8 cellular contexts compared by ENCODE assay signal in the genomic region with DNA sequence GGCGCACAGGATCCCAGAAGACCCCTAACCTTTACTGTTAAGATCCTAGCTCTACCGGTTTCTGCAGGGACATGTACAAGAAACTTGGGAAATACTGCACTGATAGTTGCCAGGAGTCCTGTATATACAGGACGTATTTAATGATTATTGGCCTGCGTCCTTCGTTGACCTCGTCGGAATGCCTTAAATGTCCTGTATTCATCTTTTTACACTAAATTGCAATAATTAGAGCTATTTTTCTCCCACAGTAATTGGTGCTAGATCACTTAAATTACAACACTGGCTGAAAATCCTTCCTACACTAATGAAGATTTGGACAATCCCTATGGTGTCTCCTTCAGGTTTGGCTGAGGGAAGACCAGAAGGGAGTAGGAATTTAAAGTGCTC. TPM values are rescaled to one million over a fixed set of nuclear protein-coding genes. Genes with fewer than 3 reads are reported as not detected.
DNase-seq lines count a peak whose midpoint lies in the region; ATAC-seq, FAIRE-seq and TF ChIP-seq lines count a peak whose summit lies in the region.

No MANE protein-coding gene starts in this region.

- no peak for DNase-seq in activated naive CD4-positive, alpha-beta T cell treated with anti-CD3 and anti-CD28 coated beads for 36 hours
- no peak for DNase-seq in activated naive CD4-positive, alpha-beta T cell treated with anti-CD3 and anti-CD28 coated beads, Interleukin-2, amount 50 U/mL, for 16 hours
- DNase-seq in body of pancreas = no peak
- no peak for DNase-seq in memory B cell (ENCODE audit: low spot score in 2 of 2)
- DNase-seq in upper lobe of left lung = no peak
- DNase-seq in G401 (ENCODE audit: low spot score) = no peak
- DNase-seq in activated CD4-positive, alpha-beta T cell treated with anti-CD3 and anti-CD28 coated beads for 4 hours = no peak
- DNase-seq in RCC 7860 (ENCODE audit: low spot score) = no peak

- H3K9me3 Mint-ChIP-seq in activated naive CD4-positive, alpha-beta T cell treated with anti-CD3 and anti-CD28 coated beads for 36 hours = no peaks in the 10 kb centered on the region
- H3K9me3 Mint-ChIP-seq in memory B cell = peaks cover 2% of the 10 kb centered on the region

- CTCF ChIA-PET in activated naive CD4-positive, alpha-beta T cell treated with anti-CD3 and anti-CD28 coated beads for 36 hours (lab: Charles Lee) = no interaction called here

- peak overlapping the region; percentile 95 for H3K4me3 Mint-ChIP-seq in activated naive CD4-positive, alpha-beta T cell treated with anti-CD3 and anti-CD28 coated beads for 36 hours
- H3K4me3 Mint-ChIP-seq in memory B cell = peak overlapping the region; percentile 100

- peak overlapping the region; percentile 84 to 94 (median 90) for H3K27ac ChIP-seq in body of pancreas
- H3K27ac ChIP-seq in upper lobe of left lung = peak overlapping the region; percentile 88 to 93 (median 91)

- peaks cover 4% of the 10 kb centered on the region for H3K27me3 Mint-ChIP-seq in activated naive CD4-positive, alpha-beta T cell treated with anti-CD3 and anti-CD28 coated beads for 36 hours (ENCODE audit: low read depth)
- H3K27me3 Mint-ChIP-seq in memory B cell = no peaks in the 10 kb centered on the region

- H3K36me3 ChIP-seq in body of pancreas (replicated peaks in 1 of 2; ENCODE audit: insufficient read depth in 1 of 2, low read depth in 2 of 2) (no peaks in the 10 kb centered on the region), upper lobe of left lung (no peaks in the 10 kb centered on the region)

- ATAC-seq in body of pancreas (no peak), memory B cell (ENCODE audit: low read depth) (no peak), upper lobe of left lung (ENCODE audit: low FRiP score in 2 of 2) (no peak)

- H3K27ac Mint-ChIP-seq in activated naive CD4-positive, alpha-beta T cell treated with anti-CD3 and anti-CD28 coated beads for 36 hours = peak overlapping the region; percentile 57
- H3K27ac Mint-ChIP-seq in memory B cell = peak overlapping the region; percentile 94

- intact Hi-C loops in activated naive CD4-positive, alpha-beta T cell treated with anti-CD3 and anti-CD28 coated beads for 36 hours (cut with micrococcal nuclease) = loop anchor here (1.0 to 10.0 kb wide), 5 partner anchors 63 to 577 kb away; a partner anchor contains a TSS
- intact Hi-C loops in body of pancreas (cut with DNase I) = no loop called here

- TF ChIP-seq EP300 in upper lobe of left lung (IDR thresholded peaks at IDR 0.05) = no peak

- 0 to 1% methylated on average over 7 of the region's 7 CpGs for WGBS in body of pancreas, 2 donors
- WGBS in upper lobe of left lung, 2 donors = 2 to 3% methylated on average over 7 of the region's 7 CpGs

- TF ChIP-seq CTCF in body of pancreas (IDR thresholded peaks at IDR 0.05) (no peak), upper lobe of left lung (IDR thresholded peaks at IDR 0.05) (no peak)

- H3K36me3 Mint-ChIP-seq in activated naive CD4-positive, alpha-beta T cell treated with anti-CD3 and anti-CD28 coated beads for 36 hours (ENCODE audit: low read depth) = peaks cover 2% of the 10 kb centered on the region
- H3K36me3 Mint-ChIP-seq in memory B cell = peaks cover 2% of the 10 kb centered on the region

- TF ChIP-seq POLR2A in body of pancreas (IDR thresholded peaks at IDR 0.05) (no peak), upper lobe of left lung (IDR thresholded peaks at IDR 0.05) (no peak)

- H3K4me3 ChIP-seq in body of pancreas (peak overlapping the region; percentile 22 to 57), upper lobe of left lung (peak overlapping the region; percentile 74 to 96 (median 90))

- in situ Hi-C loops in G401 (cut with HindIII; ENCODE audit: low sequenced_read_pairs) = no loop called here

- FAIRE-seq in RCC 7860 (lab: Jason Lieb, UNC) = no peak

- no peaks in the 10 kb centered on the region for H3K27me3 ChIP-seq in body of pancreas
- H3K27me3 ChIP-seq in upper lobe of left lung = no peaks in the 10 kb centered on the region

- H3K9me3 ChIP-seq in body of pancreas (no peaks in the 10 kb centered on the region), upper lobe of left lung (no peaks in the 10 kb centered on the region)

- peaks cover 24% of the 10 kb centered on the region for H3K4me1 ChIP-seq in body of pancreas
- peaks cover 8 to 27% (median 18%) of the 10 kb centered on the region in 4 donors for H3K4me1 ChIP-seq in upper lobe of left lung

- H3K4me1 Mint-ChIP-seq in activated naive CD4-positive, alpha-beta T cell treated with anti-CD3 and anti-CD28 coated beads for 36 hours (ENCODE audit: low read depth) = peaks cover 20% of the 10 kb centered on the region
- H3K4me1 Mint-ChIP-seq in memory B cell = peaks cover 24% of the 10 kb centered on the region

RNA-seq across cellular contexts. Expression of a gene that starts 0.8 kb away (rescaled TPM):
- under 1 TPM; 0.35 to 0.43 TPM for total RNA-seq in activated naive CD4-positive, alpha-beta T cell treated with anti-CD3 and anti-CD28 coated beads for 36 hours
- total RNA-seq in body of pancreas (10 to 100 TPM; 10.1 to 13.2 TPM), upper lobe of left lung (10 to 100 TPM; 17.6 to 45.1 (median 23.7) TPM)
- 6.1 and 7.8 TPM in 2 replicates for total RNA-seq in G401 (2014; rRNA removed; shearing (Covaris generic))
